25 cellular contexts compared by ENCODE assay signal in the genomic region with DNA sequence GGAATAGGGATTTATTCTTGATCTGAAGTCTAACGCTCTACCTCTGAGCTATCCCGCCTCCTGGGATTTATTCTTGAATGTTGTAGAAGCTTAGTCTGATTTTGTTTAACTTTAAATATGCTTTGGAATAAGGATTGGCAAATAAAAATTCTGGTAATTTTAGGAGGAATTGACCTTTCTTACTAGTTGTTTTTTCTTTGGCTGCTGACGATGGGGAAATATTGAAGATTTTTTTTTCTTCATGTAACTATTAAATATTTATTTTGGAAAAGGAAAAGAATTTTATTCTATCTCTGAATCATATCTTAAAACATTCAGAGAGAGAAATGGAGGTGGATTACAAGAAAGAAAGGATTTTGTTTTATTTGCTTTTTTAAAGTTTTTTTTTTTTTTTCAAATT.
DNase-seq lines count a peak whose midpoint lies in the region; ATAC-seq, FAIRE-seq and TF ChIP-seq lines count a peak whose summit lies in the region.
"Had no signal": no experiment of that assay in that cellular context is flagged by ENCODE, and none has a peak within 500 bp of the region (broad histone marks: within the 10 kb centered on the region; RNA-seq: fewer than 3 reads in every experiment).

No MANE protein-coding gene starts in this region.

- no peak overlapping the region for H3K4me3 ChIP-seq in GM23338
- no peak overlapping the region for H3K4me3 ChIP-seq in endothelial cell of umbilical vein (replicated peaks in 1 of 3; ENCODE audit: insufficient read depth in 1 of 3, low read depth in 1 of 3, low read length in 3 of 3)
- no peak overlapping the region for H3K4me3 ChIP-seq in osteoblast (ENCODE audit: insufficient read depth, low read length)
- H3K4me3 ChIP-seq: BLaER1, HAP-1, MG63, PC-9 had no signal

- peaks cover 4% of the 10 kb centered on the region for H3K27me3 Mint-ChIP-seq in GM23338 (ENCODE audit: insufficient read depth, low read depth, poor library complexity)
- H3K27me3 Mint-ChIP-seq: IgD-negative memory B cell had no signal

- H3K4me1 ChIP-seq in GM23338 (ENCODE audit: insufficient read depth), result peaks cover 24% of the 10 kb centered on the region
- peaks cover 29% of the 10 kb centered on the region for H3K4me1 ChIP-seq in endothelial cell of umbilical vein (ENCODE audit: control insufficient read depth, extremely low read depth, insufficient read depth, low read length)
- H3K4me1 ChIP-seq in osteoblast (ENCODE audit: insufficient read depth, low read length), result peaks cover 64% of the 10 kb centered on the region
- H3K4me1 ChIP-seq: BLaER1 had no signal

- intact Hi-C loops in endothelial cell of umbilical vein (cut with micrococcal nuclease), result loop anchor here (5.0 kb wide), 1 partner anchor 122 kb away; a partner anchor contains a TSS

- H3K27me3 ChIP-seq in GM23338 (ENCODE audit: insufficient read depth) (no peaks in the 10 kb centered on the region), endothelial cell of umbilical vein (ENCODE audit: control insufficient read depth in 2 of 2, insufficient read depth in 2 of 2, low read length in 2 of 2) (no peaks in the 10 kb centered on the region), osteoblast (ENCODE audit: insufficient read depth, low read length) (no peaks in the 10 kb centered on the region)
- H3K27me3 ChIP-seq: BLaER1, MG63 had no signal

- H3K27ac ChIP-seq in GM23338 (ENCODE audit: low read depth) (no peak overlapping the region), endothelial cell of umbilical vein (ENCODE audit: insufficient read depth, low read depth, low read length) (no peak overlapping the region), osteoblast (ENCODE audit: low read depth, low read length) (peak overlapping the region; percentile 52)
- H3K27ac ChIP-seq: BLaER1, HL-60, PC-9, RWPE1 had no signal

- no peaks in the 10 kb centered on the region for H3K36me3 ChIP-seq in GM23338 (ENCODE audit: insufficient read depth)
- H3K36me3 ChIP-seq in endothelial cell of umbilical vein (ENCODE audit: control insufficient read depth in 2 of 2, extremely low read depth in 1 of 2, insufficient read depth in 2 of 2, low read length in 2 of 2), result peaks cover 6 to 12% of the 10 kb centered on the region in 2 experiments
- peaks cover 19% of the 10 kb centered on the region for H3K36me3 ChIP-seq in osteoblast (ENCODE audit: insufficient read depth, low read length)
- H3K36me3 ChIP-seq: BLaER1, MG63 had no signal

- dilution Hi-C loops in endothelial cell of umbilical vein (cut with MboI; ENCODE audit: extremely low pct_ligation_motif_present, low sequenced_read_pairs), result no loop called here

- no peak overlapping the region for H3K9ac ChIP-seq in endothelial cell of umbilical vein (replicated peaks; ENCODE audit: extremely low read depth, insufficient read depth, low read length)
- H3K9ac ChIP-seq: BLaER1 had no signal

- ATAC-seq in GM23338 (no peak), GM18520 (IDR thresholded peaks at IDR 0.05; ENCODE audit: unreplicated experiment) (no peak), HG02884 (IDR thresholded peaks at IDR 0.05; ENCODE audit: unreplicated experiment) (no peak)
- ATAC-seq: SK-N-SH treated with all-trans-retinoic acid at 6 μM for 48 hours had no signal

- no peak for TF ChIP-seq CTCF in GM23338 (conservative IDR thresholded peaks at IDR 0.05; ENCODE audit: low read depth in 2 of 2)
- no peak for TF ChIP-seq CTCF in endothelial cell of umbilical vein (IDR thresholded peaks at IDR 0.05; ENCODE audit: extremely low read depth in 1 of 2, insufficient read depth in 1 of 2, low read depth in 1 of 2, low read length in 2 of 2)
- TF ChIP-seq CTCF in osteoblast (IDR thresholded peaks at IDR 0.05; ENCODE audit: extremely low read depth, low read depth, low read length), result no peak

- no peak overlapping the region for H3K4me2 ChIP-seq in GM23338
- peak overlapping the region; percentile 37 for H3K4me2 ChIP-seq in endothelial cell of umbilical vein (ENCODE audit: insufficient read depth, low read length)
- peak overlapping the region; percentile 3 for H3K4me2 ChIP-seq in osteoblast (ENCODE audit: insufficient read depth, low read length)
- H3K4me2 ChIP-seq: BLaER1, PC-9 had no signal

- no peak for TF ChIP-seq POLR2A in endothelial cell of umbilical vein (IDR thresholded peaks at IDR 0.05; ENCODE audit: low read depth, low read length)

- no peak overlapping the region for H2AFZ ChIP-seq in GM23338
- H2AFZ ChIP-seq in endothelial cell of umbilical vein (ENCODE audit: low read depth, low read length), result no peak overlapping the region
- H2AFZ ChIP-seq in osteoblast (ENCODE audit: low read length), result no peak overlapping the region
- H2AFZ ChIP-seq: PC-9 had no signal

- H3K9me3 ChIP-seq in endothelial cell of umbilical vein (replicated peaks; ENCODE audit: control insufficient read depth, insufficient read depth, low read length) (no peaks in the 10 kb centered on the region), osteoblast (ENCODE audit: low read depth, low read length) (no peaks in the 10 kb centered on the region)
- H3K9me3 ChIP-seq: BLaER1, HAP-1, MG63 had no signal

- DNase-seq in GM23338 (ENCODE audit: low spot score) (no peak), endothelial cell of umbilical vein (ENCODE audit: low read depth, low spot score) (no peak), osteoblast (ENCODE audit: insufficient read length, low spot score, missing footprints) (peak; percentile 77), cerebellar nuclear complex (lab: John Stamatoyannopoulos, UW) (no peak), cerebellum (ENCODE audit: low spot score) (no peak)
- DNase-seq: 8988T, DMS79, Kasumi-1, MG63, NCI-H1092, NCI-H1436 treated with DMSO at 0.1 percent for 48 hours, NCI-H2029, NCI-H345, PC-9, SIG-M5 had no signal

- H4K20me1 ChIP-seq in GM23338 (replicated peaks; ENCODE audit: insufficient read depth) (no peaks in the 10 kb centered on the region), endothelial cell of umbilical vein (replicated peaks; ENCODE audit: control insufficient read depth, extremely low read depth, insufficient read depth, low read length) (no peaks in the 10 kb centered on the region), osteoblast (ENCODE audit: insufficient read depth, low read length) (no peaks in the 10 kb centered on the region)
- H4K20me1 ChIP-seq: BLaER1 had no signal

- H3K4me3 Mint-ChIP-seq in GM23338, result no peak overlapping the region
- H3K4me3 Mint-ChIP-seq: IgD-negative memory B cell had no signal

- H3F3A ChIP-seq in GM23338 (replicated peaks; ENCODE audit: low read depth), result no peaks in the 10 kb centered on the region

- H3K9me1 ChIP-seq in endothelial cell of umbilical vein (replicated peaks; ENCODE audit: control insufficient read depth, extremely low read depth, insufficient read depth, low read length), result no peaks in the 10 kb centered on the region

- POLR2A ChIA-PET in endothelial cell of umbilical vein (lab: Charles Lee), result no interaction called here

- FAIRE-seq in A204.1 (lab: Jason Lieb, UNC) (peak; percentile 27), endothelial cell of umbilical vein (lab: Jason Lieb, UNC) (no peak)
- FAIRE-seq: HTR-8/SVneo had no signal

- no TSS peak for BruUV-seq in endothelial cell of umbilical vein (replicated peaks; lab: Mats Ljungman, UMichigan)

- peaks cover 21% of the 10 kb centered on the region for H3K4me1 Mint-ChIP-seq in GM23338
- H3K4me1 Mint-ChIP-seq: IgD-negative memory B cell had no signal

- H3K27ac Mint-ChIP-seq in GM23338, result 0 out of 2 replicates have a peak overlapping the region, but pooled peaks have one; percentile 72
- H3K27ac Mint-ChIP-seq: IgD-negative memory B cell had no signal

- H3K9me2 ChIP-seq in GM23338 (ENCODE audit: insufficient read depth), result no peaks in the 10 kb centered on the region

- H3K9me3 Mint-ChIP-seq in GM23338, result no peaks in the 10 kb centered on the region
- H3K9me3 Mint-ChIP-seq: IgD-negative memory B cell had no signal

- CTCF ChIA-PET in endothelial cell of umbilical vein (lab: Charles Lee), result interaction anchor here (1.0 to 2.0 kb wide), 5 partner anchors 9 to 167 kb away, joined by 3 to 5 read pairs (median 3); no protein-coding TSS in a partner anchor

- no peaks in the 10 kb centered on the region for H3K36me3 Mint-ChIP-seq in GM23338 (ENCODE audit: low read depth)

- H3K79me2 ChIP-seq in GM23338 (replicated peaks; ENCODE audit: insufficient read depth) (no peaks in the 10 kb centered on the region), endothelial cell of umbilical vein (ENCODE audit: control insufficient read depth, insufficient read depth, low read length) (peaks cover 31% of the 10 kb centered on the region), osteoblast (ENCODE audit: insufficient read depth, low read length) (peaks cover 72% of the 10 kb centered on the region)

TF ChIP-seq in endothelial cell of umbilical vein, 7 proteins besides CTCF, POLR2A, EP300 and RAD21:
- TF ChIP-seq GATA2 (IDR thresholded peaks at IDR 0.05; ENCODE audit: insufficient read depth, insufficient read length, low read depth, low read length) (no peak), MYC (IDR thresholded peaks at IDR 0.05; ENCODE audit: low read depth, low read length) (no peak), POLR2AphosphoS5 (IDR thresholded peaks at IDR 0.05; ENCODE audit: insufficient read depth, low read depth, low read length) (no peak), FOS (IDR thresholded peaks at IDR 0.05; ENCODE audit: borderline replicate concordance, insufficient read depth, low read length) (no peak)
